ENCODE assay signal across 8 cellular contexts in genomic region chr4:16199132-16199531, GRCh38. TPM values are rescaled to one million over a fixed set of nuclear protein-coding genes. Genes with fewer than 3 reads are reported as not detected.
DNase-seq lines count a peak whose midpoint lies in the region; ATAC-seq and TF ChIP-seq lines count a peak whose summit lies in the region.

No MANE protein-coding gene starts in this region.

- no peaks in the 10 kb centered on the region for H3K9me3 ChIP-seq in MM.1S (replicated peaks; ENCODE audit: insufficient read depth, low read length)
- no peaks in the 10 kb centered on the region for H3K9me3 ChIP-seq in CD4-positive, alpha-beta memory T cell (ENCODE audit: control insufficient read depth in 1 of 2, low read length in 2 of 2)

- no peaks in the 10 kb centered on the region for H3K27me3 Mint-ChIP-seq in stimulated activated naive B cell treated with anti-CD40 and anti-IgM and Interleukin-4, amounts not matched to agents 10 μg/mL and 1 μg/mL and 100 μg/mL, for 72 hours
- H3K27me3 Mint-ChIP-seq in CD4-positive, alpha-beta memory T cell: no peaks in the 10 kb centered on the region

- no peak overlapping the region for H3K27ac ChIP-seq in MM.1S (ENCODE audit: low read length)
- no peak overlapping the region for H3K27ac ChIP-seq in coronary artery
- no peak overlapping the region for H3K27ac ChIP-seq in CD4-positive, alpha-beta memory T cell (ENCODE audit: low read depth, low read length)

- H4K20me1 ChIP-seq in MM.1S (ENCODE audit: insufficient read depth, low read length): no peaks in the 10 kb centered on the region

- intact Hi-C loops in CD4-positive, alpha-beta memory T cell (cut with micrococcal nuclease): loop anchor here (5.0 kb wide), 1 partner anchor 172 kb away; no protein-coding TSS in a partner anchor

- in situ Hi-C loops in astrocyte of the spinal cord (cut with HindIII; ENCODE audit: low sequenced_read_pairs): no loop called here

- no peak for ATAC-seq in stimulated activated naive B cell treated with anti-CD40 and anti-IgM and Interleukin-4, amounts not matched to agents 10 μg/mL and 1 μg/mL and 100 μg/mL, for 72 hours (replicated peaks)

- H3K4me3 Mint-ChIP-seq in stimulated activated naive B cell treated with anti-CD40 and anti-IgM and Interleukin-4, amounts not matched to agents 10 μg/mL and 1 μg/mL and 100 μg/mL, for 72 hours: no peak overlapping the region
- H3K4me3 Mint-ChIP-seq in CD4-positive, alpha-beta memory T cell: no peak overlapping the region

- no peak overlapping the region for H3K27ac Mint-ChIP-seq in stimulated activated naive B cell treated with anti-CD40 and anti-IgM and Interleukin-4, amounts not matched to agents 10 μg/mL and 1 μg/mL and 100 μg/mL, for 72 hours
- no peak overlapping the region for H3K27ac Mint-ChIP-seq in CD4-positive, alpha-beta memory T cell

- peaks cover 18 to 36% of the 10 kb centered on the region in 2 donors for H3K4me1 Mint-ChIP-seq in stimulated activated naive B cell treated with anti-CD40 and anti-IgM and Interleukin-4, amounts not matched to agents 10 μg/mL and 1 μg/mL and 100 μg/mL, for 72 hours
- peaks cover 13 to 15% (median 14%) of the 10 kb centered on the region in 4 donors for H3K4me1 Mint-ChIP-seq in CD4-positive, alpha-beta memory T cell

- H3K79me2 ChIP-seq in MM.1S (ENCODE audit: low read length): peaks cover 21% of the 10 kb centered on the region

- H3K4me2 ChIP-seq in MM.1S (ENCODE audit: low read depth, low read length): no peak overlapping the region

- CTCF ChIA-PET in CD4-positive, alpha-beta memory T cell (lab: Charles Lee; ENCODE audit: partially characterized antibody): interaction anchor here (0.9 to 2.2 kb wide), 7 partner anchors 10 to 142 kb away, joined by 3 to 12 read pairs (median 3); no protein-coding TSS in a partner anchor

- no peaks in the 10 kb centered on the region for H3F3A ChIP-seq in MM.1S (ENCODE audit: insufficient read depth, low read length)

- POLR2A ChIA-PET in CD4-positive, alpha-beta memory T cell (lab: Charles Lee; ENCODE audit: partially characterized antibody): no interaction called here

- H3K27me3 ChIP-seq in MM.1S (replicated peaks; ENCODE audit: insufficient read depth, low read length): no peaks in the 10 kb centered on the region
- no peaks in the 10 kb centered on the region for H3K27me3 ChIP-seq in CD4-positive, alpha-beta memory T cell (ENCODE audit: insufficient read depth, low read length)

- H3K9me3 Mint-ChIP-seq in stimulated activated naive B cell treated with anti-CD40 and anti-IgM and Interleukin-4, amounts not matched to agents 10 μg/mL and 1 μg/mL and 100 μg/mL, for 72 hours: no peaks in the 10 kb centered on the region
- no peaks in the 10 kb centered on the region for H3K9me3 Mint-ChIP-seq in CD4-positive, alpha-beta memory T cell

- H3K4me1 ChIP-seq in MM.1S (ENCODE audit: low read length): no peaks in the 10 kb centered on the region
- no peaks in the 10 kb centered on the region for H3K4me1 ChIP-seq in CD4-positive, alpha-beta memory T cell (ENCODE audit: insufficient read depth, low read length)

- H3K4me3 ChIP-seq in MM.1S (ENCODE audit: low read length) (no peak overlapping the region), astrocyte of the spinal cord (ENCODE audit: low read depth, low read length) (no peak overlapping the region), coronary artery (no peak overlapping the region)
- H3K4me3 ChIP-seq in CD4-positive, alpha-beta memory T cell (ENCODE audit: low read length in 2 of 2): no peak overlapping the region

- H2AFZ ChIP-seq in MM.1S (ENCODE audit: low read length): no peak overlapping the region

- TF ChIP-seq CTCF in MM.1S (IDR thresholded peaks at IDR 0.05; ENCODE audit: low read length): peak; percentile 45
- peak; percentile 38 for TF ChIP-seq CTCF in astrocyte of the spinal cord (IDR thresholded peaks at IDR 0.05; ENCODE audit: low read depth, low read length)
- TF ChIP-seq CTCF in coronary artery (IDR thresholded peaks at IDR 0.05): no peak

- peak; percentile 41 for DNase-seq in ELR (ENCODE audit: low read depth)
- DNase-seq in MM.1S: peak; percentile 25
- peak; percentile 38 for DNase-seq in astrocyte of the spinal cord (ENCODE audit: low read depth, low spot score)
- DNase-seq in midbrain (lab: John Stamatoyannopoulos, UW): peak; percentile 19
- DNase-seq in mucosa of gallbladder (ENCODE audit: low spot score): no peak
- no peak for DNase-seq in coronary artery (ENCODE audit: low spot score)
- DNase-seq in stimulated activated naive B cell treated with anti-CD40 and anti-IgM and Interleukin-4, amounts not matched to agents 10 μg/mL and 1 μg/mL and 100 μg/mL, for 72 hours: no peak
- no peak for DNase-seq in CD4-positive, alpha-beta memory T cell

- peaks cover 0 to 7% of the 10 kb centered on the region in 2 donors for H3K36me3 Mint-ChIP-seq in stimulated activated naive B cell treated with anti-CD40 and anti-IgM and Interleukin-4, amounts not matched to agents 10 μg/mL and 1 μg/mL and 100 μg/mL, for 72 hours
- peaks cover 14 to 46% of the 10 kb centered on the region in 2 donors for H3K36me3 Mint-ChIP-seq in CD4-positive, alpha-beta memory T cell

- no peaks in the 10 kb centered on the region for H3K36me3 ChIP-seq in MM.1S (replicated peaks; ENCODE audit: insufficient read depth, low read length)
- peaks cover 7% of the 10 kb centered on the region for H3K36me3 ChIP-seq in CD4-positive, alpha-beta memory T cell (ENCODE audit: insufficient read depth, low read length)

- no peak overlapping the region for H3K9ac ChIP-seq in MM.1S (ENCODE audit: low read length)

- no peaks in the 10 kb centered on the region for H3K9me2 ChIP-seq in MM.1S (replicated peaks; ENCODE audit: insufficient read depth, low read length)

RNA-seq across cellular contexts. Expression of gene TAPT1, which starts 27.1 kb away (rescaled TPM):
- total RNA-seq in mucosa of gallbladder: 45.9 TPM
- 10 to 100 TPM; 55.1 to 57.5 TPM for total RNA-seq in CD4-positive, alpha-beta memory T cell
- polyA plus RNA-seq in CD4-positive, alpha-beta memory T cell: 10 to 100 TPM; 27.0 TPM

Comparison
In these comparisons a context has a peak if more than half of its experiments do, and no peak if none do; other contexts are left out.
1. DNase-seq: peak in ELR (single experiment), MM.1S (single experiment), astrocyte of the spinal cord (single experiment) and midbrain (single experiment); none in mucosa of gallbladder (single experiment), coronary artery (single experiment), stimulated activated naive B cell treated with anti-CD40 and anti-IgM and Interleukin-4, amounts not matched to agents 10 μg/mL and 1 μg/mL and 100 μg/mL, for 72 hours (single experiment) and CD4-positive, alpha-beta memory T cell (0 of 5).